Comparison of ENCODE assay signal across 12 cellular contexts in genomic region chr1:116380499-116381316, GRCh38. TPM values are rescaled to one million over a fixed set of nuclear protein-coding genes. Genes with fewer than 3 reads are reported as not detected.
DNase-seq lines count a peak whose midpoint lies in the region; ATAC-seq and TF ChIP-seq lines count a peak whose summit lies in the region.
"Had no signal": no experiment of that assay in that cellular context is flagged by ENCODE, and none has a peak within 500 bp of the region (broad histone marks: within the 10 kb centered on the region; RNA-seq: fewer than 3 reads in every experiment).

No MANE protein-coding gene starts in this region.

- H3K27ac Mint-ChIP-seq in CD4-positive, alpha-beta T cell = peak overlapping the region; percentile 38
- H3K27ac Mint-ChIP-seq in activated naive CD8-positive, alpha-beta T cell treated with anti-CD3 and anti-CD28 coated beads, Interleukin-2, amount 50 U/mL, for 24 hours = peak overlapping the region; percentile 81
- H3K27ac Mint-ChIP-seq in nephron = peak overlapping the region; percentile 29 to 70 (median 67)

- intact Hi-C loops in CD4-positive, alpha-beta T cell (cut with DNase I, micrococcal nuclease) = no loop called here

- no peak for ATAC-seq in CD4-positive, alpha-beta T cell (ENCODE audit: poor library complexity)
- ATAC-seq in activated naive CD8-positive, alpha-beta T cell treated with anti-CD3 and anti-CD28 coated beads, Interleukin-2, amount 50 U/mL, for 24 hours = no peak
- no peak for ATAC-seq in HG03571 (IDR thresholded peaks at IDR 0.05; ENCODE audit: unreplicated experiment)
- ATAC-seq: HepG2 had no signal

- peak overlapping the region; percentile 31; the same call in 1 of the 2 replicates for H3K4me3 ChIP-seq in GM12864 (ENCODE audit: low read depth, low read length)
- H3K4me3 ChIP-seq: PC-9 had no signal

- no peak for DNase-seq in CD4-positive, alpha-beta T cell
- DNase-seq in GM12864 (ENCODE audit: low read depth) (no peak), HPDE6-E6E7 (ENCODE audit: extremely low spot score) (no peak), T1000 (lab: John Stamatoyannopoulos, UW) (no peak)
- no peak for DNase-seq in activated naive CD8-positive, alpha-beta T cell treated with anti-CD3 and anti-CD28 coated beads, Interleukin-2, amount 50 U/mL, for 24 hours
- DNase-seq: DMS53, NCI-H2029, PC-9, substantia nigra had no signal

- peaks cover 96% of the 10 kb centered on the region for H3K4me1 Mint-ChIP-seq in CD4-positive, alpha-beta T cell (ENCODE audit: low read depth)
- H3K4me1 Mint-ChIP-seq in activated naive CD8-positive, alpha-beta T cell treated with anti-CD3 and anti-CD28 coated beads, Interleukin-2, amount 50 U/mL, for 24 hours = peaks cover 85% of the 10 kb centered on the region
- peaks cover 84% of the 10 kb centered on the region for H3K4me1 Mint-ChIP-seq in nephron

- H3K9me3 ChIP-seq in CD4-positive, alpha-beta T cell (ENCODE audit: control insufficient read depth, low read length) = no peaks in the 10 kb centered on the region

- H3K27me3 ChIP-seq in CD4-positive, alpha-beta T cell (ENCODE audit: control insufficient read depth, insufficient read depth, low read length) = no peaks in the 10 kb centered on the region

- peaks cover 64% of the 10 kb centered on the region for H3K36me3 Mint-ChIP-seq in CD4-positive, alpha-beta T cell (ENCODE audit: low read depth)
- peaks cover 35% of the 10 kb centered on the region for H3K36me3 Mint-ChIP-seq in activated naive CD8-positive, alpha-beta T cell treated with anti-CD3 and anti-CD28 coated beads, Interleukin-2, amount 50 U/mL, for 24 hours (ENCODE audit: low read depth)
- H3K36me3 Mint-ChIP-seq in nephron (ENCODE audit: low read depth) = peaks cover 16% of the 10 kb centered on the region

- CTCF ChIA-PET in CD4-positive, alpha-beta T cell (lab: Charles Lee) = interaction anchor here (0.8 to 1.6 kb wide), 2 partner anchors 104 to 242 kb away, joined by 3 to 5 read pairs; no protein-coding TSS in a partner anchor

- no peaks in the 10 kb centered on the region for H3K27me3 Mint-ChIP-seq in CD4-positive, alpha-beta T cell
- H3K27me3 Mint-ChIP-seq in activated naive CD8-positive, alpha-beta T cell treated with anti-CD3 and anti-CD28 coated beads, Interleukin-2, amount 50 U/mL, for 24 hours = no peaks in the 10 kb centered on the region
- no peaks in the 10 kb centered on the region for H3K27me3 Mint-ChIP-seq in nephron (ENCODE audit: low read depth)

- TF ChIP-seq CTCF in CD4-positive, alpha-beta T cell (IDR thresholded peaks at IDR 0.05) = no peak
- TF ChIP-seq CTCF in GM12864 (IDR thresholded peaks at IDR 0.05; ENCODE audit: low read depth, low read length, missing control alignments) (no peak), nephron (IDR thresholded peaks at IDR 0.05; ENCODE audit: unreplicated experiment in 3 of 3) (no peak)

- POLR2A ChIA-PET in CD4-positive, alpha-beta T cell (lab: Charles Lee) = interaction anchor here (0.7 to 1.5 kb wide), 4 partner anchors 8 to 38 kb away, joined by 3 to 4 read pairs (median 4); partner anchors contain the start of gene ATP1A1

- no peaks in the 10 kb centered on the region for H3K9me3 Mint-ChIP-seq in CD4-positive, alpha-beta T cell
- H3K9me3 Mint-ChIP-seq in activated naive CD8-positive, alpha-beta T cell treated with anti-CD3 and anti-CD28 coated beads, Interleukin-2, amount 50 U/mL, for 24 hours = no peaks in the 10 kb centered on the region
- no peaks in the 10 kb centered on the region for H3K9me3 Mint-ChIP-seq in nephron

- H3K4me3 Mint-ChIP-seq in CD4-positive, alpha-beta T cell = no peak overlapping the region
- H3K4me3 Mint-ChIP-seq in activated naive CD8-positive, alpha-beta T cell treated with anti-CD3 and anti-CD28 coated beads, Interleukin-2, amount 50 U/mL, for 24 hours = no peak overlapping the region
- H3K4me3 Mint-ChIP-seq in nephron = peak overlapping the region in 1 of 3 experiments; percentile 31

- H3K27ac ChIP-seq in CD4-positive, alpha-beta T cell (ENCODE audit: low read depth, low read length) = no peak overlapping the region
- H3K27ac ChIP-seq: PC-9 had no signal

RNA-seq across cellular contexts. Expression of gene ATP1A1, which starts 7.7 kb away (rescaled TPM):
- 100 to 1,000 TPM; 251 to 262 TPM for total RNA-seq in CD4-positive, alpha-beta T cell
